12 cellular contexts compared by ENCODE assay signal in the genomic region with DNA sequence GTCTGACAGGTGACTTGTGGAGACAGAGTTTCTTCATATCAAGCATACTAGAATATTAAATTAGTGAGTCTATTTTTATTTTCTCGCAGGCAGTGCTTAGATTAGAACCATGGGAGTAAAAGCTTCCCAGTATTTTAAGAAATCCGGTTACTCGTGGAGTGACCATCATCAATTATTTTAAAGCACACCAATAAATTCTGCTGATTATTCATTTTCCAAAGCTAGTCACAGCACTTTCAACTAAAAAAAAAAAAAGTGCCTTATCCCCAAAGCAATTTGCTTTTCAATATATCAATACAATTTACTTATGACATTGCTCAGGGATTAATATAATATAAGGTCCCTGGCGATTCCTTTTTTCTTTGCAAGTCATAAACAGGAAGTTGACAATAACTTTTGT. TPM values are rescaled to one million over a fixed set of nuclear protein-coding genes. Genes with fewer than 3 reads are reported as not detected.
"Had no signal": no experiment of that assay in that cellular context is flagged by ENCODE, and none has a peak within 500 bp of the region (broad histone marks: within the 10 kb centered on the region; RNA-seq: fewer than 3 reads in every experiment).

No MANE protein-coding gene starts in this region.

- H3K36me3 ChIP-seq: HAP-1 had no signal

- DNase-seq: GM23248, GOT3, H7, H9, HCEC 1CT, HFFc6 had no signal

- FAIRE-seq: H1, H54 had no signal

- H3K27ac Mint-ChIP-seq: GM23338, HFFc6 had no signal

- H2AFZ ChIP-seq: GM23248, GM23338 had no signal

- H3K9ac ChIP-seq: GM23248 had no signal

- H3K4me3 ChIP-seq: GM23248, GM23338, HAP-1 had no signal

- ATAC-seq: HCT116 had no signal

- H3K27ac ChIP-seq: GM23248 had no signal

- H3K4me3 Mint-ChIP-seq: GM23338, HFFc6 had no signal

- H3K9me3 ChIP-seq: HAP-1 had no signal

RNA-seq across cellular contexts. Expression of a gene that starts 26.3 kb away (rescaled TPM):
- total RNA-seq: GM23248, H4, HFFc6 had no signal
- polyA plus RNA-seq: GM23248 had no signal
